12 cellular contexts compared by ENCODE assay signal in genomic region chr5:142466195-142466951, GRCh38.
DNase-seq lines count a peak whose midpoint lies in the region; ATAC-seq and TF ChIP-seq lines count a peak whose summit lies in the region.
"Had no signal": no experiment of that assay in that cellular context is flagged by ENCODE, and none has a peak within 500 bp of the region (broad histone marks: within the 10 kb centered on the region; RNA-seq: fewer than 3 reads in every experiment).

No MANE protein-coding gene starts in this region.

- H4K20me1 ChIP-seq in SK-N-SH (ENCODE audit: insufficient read depth) = no peaks in the 10 kb centered on the region

- H3K4me1 ChIP-seq in SK-N-SH (ENCODE audit: control insufficient read depth in 1 of 2, insufficient read depth in 2 of 2, low read depth in 1 of 2, low read length in 1 of 2) (peaks cover 6 to 14% of the 10 kb centered on the region in 2 experiments; a peak in 2 of 4 replicates), neuronal stem cell (ENCODE audit: control insufficient read depth in 2 of 2, insufficient read depth in 1 of 2, low read depth in 1 of 2, low read length in 2 of 2) (peaks cover 0 to 8% of the 10 kb centered on the region in 2 donors), left lung (no peaks in the 10 kb centered on the region)
- H3K4me1 ChIP-seq: A549 had no signal

- no peak overlapping the region for H2BK5ac ChIP-seq in neuronal stem cell (ENCODE audit: low read length)

- ATAC-seq in SK-N-SH treated with all-trans-retinoic acid at 6 μM for 48 hours (peak; percentile 46; the same call in 1 of the 3 replicates), left lung (no peak)
- ATAC-seq: A549; naive thymus-derived CD8-positive, alpha-beta T cell had no signal

- H2AFZ ChIP-seq in SK-N-SH (ENCODE audit: low read depth) (no peak overlapping the region), neuronal stem cell (ENCODE audit: low read length) (no peak overlapping the region)

- H3K36me3 ChIP-seq in SK-N-SH (replicated peaks in 1 of 2; ENCODE audit: control insufficient read depth in 1 of 2, insufficient read depth in 2 of 2, low read length in 1 of 2) (no peaks in the 10 kb centered on the region), neuronal stem cell (replicated peaks in 1 of 2; ENCODE audit: control insufficient read depth in 2 of 2, insufficient read depth in 2 of 2, low read length in 2 of 2) (no peaks in the 10 kb centered on the region), left lung (no peaks in the 10 kb centered on the region)

- H3K4me2 ChIP-seq in SK-N-SH = no peak overlapping the region
- no peak overlapping the region for H3K4me2 ChIP-seq in neuronal stem cell (ENCODE audit: insufficient read depth, low read length, poor library complexity, severe bottlenecking)
- H3K4me2 ChIP-seq: A549 had no signal

- no peaks in the 10 kb centered on the region for H3K9me3 Mint-ChIP-seq in osteocyte (ENCODE audit: unreplicated experiment)
- H3K9me3 Mint-ChIP-seq: naive thymus-derived CD8-positive, alpha-beta T cell had no signal

- 68% methylated on average over 7 of the region's 7 CpGs for WGBS in SK-N-SH (ENCODE audit: low lambda C conversion rate)
- no CpG with 5 or more reads among the region's 7 CpGs for WGBS in neuronal stem cell (ENCODE audit: extremely low coverage in 2 of 2, insufficient read length in 2 of 2, insufficient replicate concordance in 1 of 2), 2 donors

- TF ChIP-seq EP300 in SK-N-SH (IDR thresholded peaks at IDR 0.05; ENCODE audit: borderline replicate concordance in 1 of 2, low read depth in 1 of 2, low read length in 1 of 2) = no peak

- H3K4me3 ChIP-seq in SK-N-SH (ENCODE audit: low read depth in 2 of 2, low read length in 1 of 2) (no peak overlapping the region), neuronal stem cell (ENCODE audit: low read length in 2 of 2) (no peak overlapping the region), left lung (no peak overlapping the region)
- H3K4me3 ChIP-seq: A549 had no signal

- H3K79me2 ChIP-seq in SK-N-SH (ENCODE audit: insufficient read depth) = no peaks in the 10 kb centered on the region

- no peak overlapping the region for H3K23ac ChIP-seq in neuronal stem cell (ENCODE audit: low read depth, low read length, poor library complexity)

- no peak overlapping the region for H2BK15ac ChIP-seq in neuronal stem cell (ENCODE audit: low read length)

- no peaks in the 10 kb centered on the region for H3K9me2 ChIP-seq in SK-N-SH

- H3K27ac Mint-ChIP-seq in osteocyte (ENCODE audit: unreplicated experiment) = no peak overlapping the region
- H3K27ac Mint-ChIP-seq: naive thymus-derived CD8-positive, alpha-beta T cell had no signal

- no peak overlapping the region for H4K8ac ChIP-seq in neuronal stem cell (ENCODE audit: low read depth, low read length)

- H3K9ac ChIP-seq in SK-N-SH (no peak overlapping the region), neuronal stem cell (ENCODE audit: low read depth, low read length, poor library complexity) (no peak overlapping the region)

- H3K4me1 Mint-ChIP-seq in osteocyte (ENCODE audit: unreplicated experiment) = peaks cover 4% of the 10 kb centered on the region
- H3K4me1 Mint-ChIP-seq: naive thymus-derived CD8-positive, alpha-beta T cell had no signal

- H3K4ac ChIP-seq in neuronal stem cell (ENCODE audit: low read length) = no peak overlapping the region

- no peak overlapping the region for H3K4me3 Mint-ChIP-seq in osteocyte (ENCODE audit: unreplicated experiment)
- H3K4me3 Mint-ChIP-seq: naive thymus-derived CD8-positive, alpha-beta T cell had no signal

- no peak overlapping the region for H3K18ac ChIP-seq in neuronal stem cell (ENCODE audit: low read length)

- H3K36me3 Mint-ChIP-seq in osteocyte (ENCODE audit: unreplicated experiment) = no peaks in the 10 kb centered on the region
- H3K36me3 Mint-ChIP-seq: naive thymus-derived CD8-positive, alpha-beta T cell had no signal

- TF ChIP-seq CTCF in SK-N-SH (IDR thresholded peaks at IDR 0.05) (no peak), left lung (IDR thresholded peaks at IDR 0.05) (no peak), osteocyte (IDR thresholded peaks at IDR 0.05) (no peak)

- CTCF ChIA-PET in SK-N-SH (lab: Yijun Ruan, JAX) = interaction anchor here (1.0 to 1.4 kb wide), 4 partner anchors 12 to 233 kb away, joined by 3 read pairs; no protein-coding TSS in a partner anchor

- H3F3A ChIP-seq in SK-N-SH (replicated peaks; ENCODE audit: insufficient read depth) = peaks cover 4% of the 10 kb centered on the region

- H3K27me3 Mint-ChIP-seq in osteocyte (ENCODE audit: unreplicated experiment) = no peaks in the 10 kb centered on the region

- H2BK12ac ChIP-seq in neuronal stem cell (ENCODE audit: low read length) = peak overlapping the region; percentile 10

- intact Hi-C loops in left lung (cut with DNase I) = no loop called here

- no peak for TF ChIP-seq RAD21 in SK-N-SH (IDR thresholded peaks at IDR 0.05; ENCODE audit: low read length)

- no peak overlapping the region for H2AK5ac ChIP-seq in neuronal stem cell (ENCODE audit: low read depth, low read length)

- no peak overlapping the region for H4K91ac ChIP-seq in neuronal stem cell (ENCODE audit: low read depth, low read length, poor library complexity)

- DNase-seq in SK-N-SH (no peak), NCI-H1694 treated with DMSO at 0.1 percent for 48 hours (lab: John Stamatoyannopoulos, UW) (peak; percentile 75), cerebellar cortex (ENCODE audit: low spot score) (peak; percentile 95), neuronal stem cell (ENCODE audit: low spot score) (no peak), left lung (no peak), osteocyte (ENCODE audit: extremely low spot score, unreplicated experiment) (no peak), A172 (ENCODE audit: low spot score) (no peak)
- DNase-seq: MM.1S; naive thymus-derived CD8-positive, alpha-beta T cell; NCI-H774 had no signal

- H3K79me1 ChIP-seq in neuronal stem cell (ENCODE audit: low read depth, low read length) = peaks cover 2% of the 10 kb centered on the region

- no peak overlapping the region; a peak in 1 of 4 replicates for H3K27ac ChIP-seq in SK-N-SH (ENCODE audit: low read depth in 2 of 2, low read length in 1 of 2)
- no peak overlapping the region for H3K27ac ChIP-seq in neuronal stem cell (replicated peaks; ENCODE audit: low read length)
- H3K27ac ChIP-seq in left lung = no peak overlapping the region
- H3K27ac ChIP-seq: A549 had no signal

- POLR2A ChIA-PET in SK-N-SH (lab: Yijun Ruan, JAX) = no interaction called here

- no peaks in the 10 kb centered on the region for H3K9me3 ChIP-seq in SK-N-SH
- peaks cover 0 to 3% of the 10 kb centered on the region in 2 donors for H3K9me3 ChIP-seq in neuronal stem cell (replicated peaks in 1 of 2; ENCODE audit: control insufficient read depth in 2 of 2, insufficient read depth in 1 of 2, low read depth in 1 of 2, low read length in 2 of 2)
- H3K9me3 ChIP-seq in left lung = no peaks in the 10 kb centered on the region
- H3K9me3 ChIP-seq: A549 had no signal

- H3K14ac ChIP-seq in neuronal stem cell (ENCODE audit: low read length) = no peak overlapping the region

- H3K27me3 ChIP-seq in SK-N-SH (ENCODE audit: insufficient read depth) = no peaks in the 10 kb centered on the region
- H3K27me3 ChIP-seq in neuronal stem cell (ENCODE audit: control insufficient read depth in 3 of 3, insufficient read depth in 3 of 3, low read depth in 1 of 3, low read length in 3 of 3) = no peaks in the 10 kb centered on the region
- H3K27me3 ChIP-seq in left lung = no peaks in the 10 kb centered on the region

- no peak overlapping the region for H2BK120ac ChIP-seq in neuronal stem cell (ENCODE audit: low read depth, low read length)

TF ChIP-seq in SK-N-SH, 30 proteins besides CTCF, POLR2A, EP300 and RAD21:
- TF ChIP-seq FOSL2 (IDR thresholded peaks at IDR 0.05; ENCODE audit: borderline replicate concordance, low read depth) (no peak), FOXJ3 (CRISPR knock-in tag; IDR thresholded peaks at IDR 0.05) (no peak), TAF1 (IDR thresholded peaks at IDR 0.05; ENCODE audit: borderline replicate concordance, low read depth, low read length) (no peak), ELF1 (IDR thresholded peaks at IDR 0.05) (no peak), YY1 (IDR thresholded peaks at IDR 0.05; ENCODE audit: low read depth) (no peak), ZBTB33 (IDR thresholded peaks at IDR 0.05; ENCODE audit: borderline replicate concordance, low read depth) (no peak), GATA2 (CRISPR knock-in tag; IDR thresholded peaks at IDR 0.05) (no peak), JUND (IDR thresholded peaks at IDR 0.05) (no peak), GABPA (IDR thresholded peaks at IDR 0.05; ENCODE audit: low read depth) (no peak), RFX5 (IDR thresholded peaks at IDR 0.05; ENCODE audit: low read length) (no peak), USF1 (IDR thresholded peaks at IDR 0.05; ENCODE audit: borderline replicate concordance, low read depth) (no peak), SMC3 (IDR thresholded peaks at IDR 0.05; ENCODE audit: low read depth, low read length) (no peak), NRF1 (IDR thresholded peaks at IDR 0.05; ENCODE audit: low read depth, low read length) (no peak)

Comparison
In these comparisons a context has a peak if more than half of its experiments do, and no peak if none do; other contexts are left out.
1. DNase-seq: peak in NCI-H1694 treated with DMSO at 0.1 percent for 48 hours (single experiment) and cerebellar cortex (single experiment); none in SK-N-SH (single experiment), neuronal stem cell (single experiment), left lung (0 of 2), osteocyte (single experiment) and A172 (single experiment).